Comparison of ENCODE assay signal across 29 cellular contexts in the genomic region with DNA sequence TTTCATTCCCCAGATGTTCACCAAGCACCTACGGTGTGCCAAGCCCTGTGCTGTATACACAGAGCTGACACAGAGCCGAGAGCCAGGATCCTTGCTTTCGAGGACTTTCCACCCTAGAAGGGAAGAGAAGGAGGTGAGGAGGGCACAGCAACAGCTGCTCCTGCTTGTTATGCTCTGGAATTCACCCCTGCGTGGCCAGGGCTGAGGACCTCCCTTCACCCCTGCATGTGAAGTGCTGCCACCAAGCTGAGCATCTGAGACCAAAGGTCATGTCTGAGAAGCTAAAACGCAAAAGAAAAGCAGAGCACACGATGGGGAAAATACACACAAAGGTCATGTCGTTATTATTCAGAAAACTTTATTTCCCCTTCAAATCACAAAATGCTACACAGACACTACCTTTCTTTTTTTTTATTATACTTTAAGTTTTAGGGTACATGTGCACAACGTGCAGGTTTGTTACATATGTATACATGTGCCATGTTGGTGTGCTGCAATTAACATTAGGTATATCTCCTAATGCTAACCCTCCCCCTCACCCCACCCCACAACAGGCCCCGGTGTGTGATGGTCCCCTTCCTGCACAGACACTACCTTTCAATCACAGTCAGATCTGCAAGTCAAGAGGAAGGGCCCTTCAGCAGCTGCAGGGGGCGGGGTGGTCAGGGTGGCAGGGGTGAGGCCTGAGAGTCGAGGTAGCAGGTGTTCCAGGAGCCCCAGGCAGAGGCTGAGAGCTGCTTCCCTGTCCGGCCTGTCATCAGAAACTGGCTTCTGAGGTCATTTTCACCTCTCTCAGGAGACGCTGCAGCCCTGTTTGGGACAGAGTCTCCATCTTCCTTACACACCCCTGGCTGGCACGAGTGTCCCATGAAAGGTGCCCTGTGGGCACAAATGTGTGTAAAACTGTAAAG. TPM values are rescaled to one million over a fixed set of nuclear protein-coding genes. Genes with fewer than 3 reads are reported as not detected.
DNase-seq lines count a peak whose midpoint lies in the region; ATAC-seq and TF ChIP-seq lines count a peak whose summit lies in the region.
"Had no signal": no experiment of that assay in that cellular context is flagged by ENCODE, and none has a peak within 500 bp of the region (broad histone marks: within the 10 kb centered on the region; RNA-seq: fewer than 3 reads in every experiment).

No MANE protein-coding gene starts in this region.

- H3K36me3 Mint-ChIP-seq in CD14-positive monocyte = no peaks in the 10 kb centered on the region
- H3K36me3 Mint-ChIP-seq in activated CD8-positive, alpha-beta T cell treated with anti-CD3 and anti-CD28 coated beads, Interleukin-2, amount 10 ng/mL, durations not matched to agents 7 days and 5 days (ENCODE audit: low read depth) = no peaks in the 10 kb centered on the region
- no peaks in the 10 kb centered on the region for H3K36me3 Mint-ChIP-seq in naive thymus-derived CD8-positive, alpha-beta T cell
- H3K36me3 Mint-ChIP-seq: CD4-positive, alpha-beta memory T cell; neural progenitor cell; type B pancreatic cell had no signal

- peaks cover 11 to 21% (median 11%) of the 10 kb centered on the region in 3 donors for H3K27me3 Mint-ChIP-seq in CD14-positive monocyte (ENCODE audit: low read depth in 3 of 3)
- no peaks in the 10 kb centered on the region for H3K27me3 Mint-ChIP-seq in activated CD8-positive, alpha-beta T cell treated with anti-CD3 and anti-CD28 coated beads, Interleukin-2, amount 10 ng/mL, durations not matched to agents 7 days and 5 days (ENCODE audit: low read depth)
- no peaks in the 10 kb centered on the region for H3K27me3 Mint-ChIP-seq in naive thymus-derived CD8-positive, alpha-beta T cell
- H3K27me3 Mint-ChIP-seq: CD4-positive, alpha-beta memory T cell; effector memory CD8-positive, alpha-beta T cell had no signal

- H3K4me2 ChIP-seq in DND-41 (ENCODE audit: insufficient read depth, low read length) = no peak overlapping the region

- no peak overlapping the region for H3K27ac Mint-ChIP-seq in CD14-positive monocyte
- H3K27ac Mint-ChIP-seq in activated CD8-positive, alpha-beta T cell treated with anti-CD3 and anti-CD28 coated beads, Interleukin-2, amount 10 ng/mL, durations not matched to agents 7 days and 5 days = peak overlapping the region; percentile 34
- H3K27ac Mint-ChIP-seq in naive thymus-derived CD8-positive, alpha-beta T cell = peak overlapping the region in 6 of 10 donors; percentile 38 to 80 (median 58)
- H3K27ac Mint-ChIP-seq: neural progenitor cell, type B pancreatic cell had no signal

- H3K9me3 Mint-ChIP-seq in CD14-positive monocyte = peaks cover 0 to 11% (median 4%) of the 10 kb centered on the region in 7 donors
- H3K9me3 Mint-ChIP-seq in activated CD8-positive, alpha-beta T cell treated with anti-CD3 and anti-CD28 coated beads, Interleukin-2, amount 10 ng/mL, durations not matched to agents 7 days and 5 days (ENCODE audit: insufficient read depth) = no peaks in the 10 kb centered on the region
- no peaks in the 10 kb centered on the region for H3K9me3 Mint-ChIP-seq in naive thymus-derived CD8-positive, alpha-beta T cell
- H3K9me3 Mint-ChIP-seq: CD4-positive, alpha-beta memory T cell; effector memory CD8-positive, alpha-beta T cell; type B pancreatic cell had no signal

- ATAC-seq in DND-41 (ENCODE audit: insufficient read depth, low read depth) = no peak
- no peak for ATAC-seq in activated CD8-positive, alpha-beta T cell treated with anti-CD3 and anti-CD28 coated beads, Interleukin-2, amount 10 ng/mL, durations not matched to agents 7 days and 5 days
- no peak for ATAC-seq in naive thymus-derived CD8-positive, alpha-beta T cell
- ATAC-seq in GM21381 (IDR thresholded peaks at IDR 0.05; ENCODE audit: unreplicated experiment) = no peak
- ATAC-seq: effector memory CD8-positive, alpha-beta T cell; esophagus mucosa; K562 had no signal

- H3K79me2 ChIP-seq in DND-41 (ENCODE audit: insufficient read depth, low read length) = no peaks in the 10 kb centered on the region

- H3K27me3 ChIP-seq in DND-41 (ENCODE audit: insufficient read depth, low read length, poor library complexity) = no peaks in the 10 kb centered on the region

- POLR2A ChIA-PET in activated CD8-positive, alpha-beta T cell treated with anti-CD3 and anti-CD28 coated beads, Interleukin-2, amount 10 ng/mL, durations not matched to agents 7 days and 5 days (lab: Charles Lee) = interaction anchor here (0.7 kb wide), 1 partner anchor 21 kb away, joined by 4 read pairs; no protein-coding TSS in a partner anchor
- POLR2A ChIA-PET in naive thymus-derived CD8-positive, alpha-beta T cell (lab: Charles Lee) = interaction anchor here (0.6 kb wide), 1 partner anchor 15 kb away, joined by 6 read pairs; no protein-coding TSS in a partner anchor

- H3K36me3 ChIP-seq in DND-41 (ENCODE audit: insufficient read depth, low read length) = no peaks in the 10 kb centered on the region
- H3K36me3 ChIP-seq: neural progenitor cell, prostate gland, WERI-Rb-1 had no signal

- no peak for TF ChIP-seq CTCF in CD14-positive monocyte (IDR thresholded peaks at IDR 0.05)
- TF ChIP-seq CTCF in DND-41 (IDR thresholded peaks at IDR 0.05; ENCODE audit: borderline replicate concordance, extremely low read depth, low read length, poor library complexity, severe bottlenecking) = no peak

- intact Hi-C loops in CD14-positive monocyte (cut with micrococcal nuclease) = no loop called here

- H3K9ac ChIP-seq in DND-41 (ENCODE audit: low read depth, low read length) = no peak overlapping the region
- H3K9ac ChIP-seq: neural progenitor cell had no signal

- no peak overlapping the region for H3K4me3 ChIP-seq in DND-41 (ENCODE audit: low read depth in 1 of 2, low read length in 2 of 2)
- H3K4me3 ChIP-seq: coronary artery, K562, neural progenitor cell, prostate gland had no signal

- no peak overlapping the region for H2AFZ ChIP-seq in DND-41 (ENCODE audit: low read depth, low read length)

- peaks cover 4% of the 10 kb centered on the region; the same call in 1 of the 2 replicates for H3K4me1 ChIP-seq in DND-41 (ENCODE audit: insufficient read depth, low read length)
- H3K4me1 ChIP-seq: prostate gland had no signal

- H3K4me3 Mint-ChIP-seq in CD14-positive monocyte = no peak overlapping the region
- H3K4me3 Mint-ChIP-seq in activated CD8-positive, alpha-beta T cell treated with anti-CD3 and anti-CD28 coated beads, Interleukin-2, amount 10 ng/mL, durations not matched to agents 7 days and 5 days = no peak overlapping the region
- H3K4me3 Mint-ChIP-seq in naive thymus-derived CD8-positive, alpha-beta T cell = peak overlapping the region in 2 of 10 donors; percentile 9 to 24
- H3K4me3 Mint-ChIP-seq: CD4-positive, alpha-beta memory T cell; effector memory CD8-positive, alpha-beta T cell; neural progenitor cell; type B pancreatic cell had no signal

- CTCF ChIA-PET in activated CD8-positive, alpha-beta T cell treated with anti-CD3 and anti-CD28 coated beads, Interleukin-2, amount 10 ng/mL, durations not matched to agents 7 days and 5 days (lab: Charles Lee) = interaction anchor here (12.8 kb wide), 1 partner anchor 22 kb away, joined by 129 read pairs; no protein-coding TSS in a partner anchor

- 0 out of 2 replicates have a peak, but pooled peaks cover 3% of the 10 kb centered on the region for H4K20me1 ChIP-seq in DND-41 (ENCODE audit: insufficient read depth, low read length)

- no peak overlapping the region for H3K27ac ChIP-seq in DND-41 (ENCODE audit: low read length)
- H3K27ac ChIP-seq: coronary artery, neural progenitor cell, prostate gland, WERI-Rb-1 had no signal

- DNase-seq in CD14-positive monocyte (ENCODE audit: low spot score) (peak; percentile 22), DND-41 (peak; percentile 41), NCI-H2171 treated with DMSO at 0.1 percent for 48 hours (lab: John Stamatoyannopoulos, UW) (no peak), NCI-H2107 (lab: John Stamatoyannopoulos, UW) (no peak), NCI-H2029 treated with DMSO at 0.1 percent for 48 hours (lab: John Stamatoyannopoulos, UW) (no peak)
- no peak for DNase-seq in activated CD8-positive, alpha-beta T cell treated with anti-CD3 and anti-CD28 coated beads, Interleukin-2, amount 10 ng/mL, durations not matched to agents 7 days and 5 days
- no peak for DNase-seq in naive thymus-derived CD8-positive, alpha-beta T cell
- DNase-seq: activated CD4-positive, alpha-beta T cell treated with anti-CD3 and anti-CD28 coated beads, Interleukin-2, amount 50 U/mL, for 4 hours; activated gamma-delta T cell treated with Interleukin-2 at 50 U/mL for 16 hours; activated T-cell treated with anti-CD3 and anti-CD28 coated beads for 4 hours; amniotic stem cell; CD4-positive, alpha-beta memory T cell; effector memory CD8-positive, alpha-beta T cell; foreskin melanocyte; GDM1; hippocampal formation; MM.1S; NCI-H2171; NCI-H526 treated with DMSO at 0.1 percent for 48 hours; stimulated activated CD8-positive, alpha-beta memory T cell treated with anti-CD3 and anti-CD28 coated beads, Interleukin-4, amount 100 ng/mL, for 48 hours; T-helper 9 cell; WERI-Rb-1 had no signal

- no peaks in the 10 kb centered on the region for H3K9me3 ChIP-seq in DND-41 (ENCODE audit: insufficient read depth, low read length, severe bottlenecking)
- H3K9me3 ChIP-seq: prostate gland had no signal

- peaks cover 44% of the 10 kb centered on the region for H3K4me1 Mint-ChIP-seq in CD14-positive monocyte
- H3K4me1 Mint-ChIP-seq in activated CD8-positive, alpha-beta T cell treated with anti-CD3 and anti-CD28 coated beads, Interleukin-2, amount 10 ng/mL, durations not matched to agents 7 days and 5 days (ENCODE audit: low read depth) = peaks cover 77% of the 10 kb centered on the region
- H3K4me1 Mint-ChIP-seq in naive thymus-derived CD8-positive, alpha-beta T cell = peaks cover 13 to 58% (median 51%) of the 10 kb centered on the region in 4 donors

RNA-seq across cellular contexts. Expression of gene PRR5, which starts 40.1 kb away (rescaled TPM):
- 1 to 10 TPM in 1 of 2 donors, under 1 TPM in 1; 0.66 to 1.2 TPM for polyA plus RNA-seq in CD14-positive monocyte
- total RNA-seq in activated CD8-positive, alpha-beta T cell treated with anti-CD3 and anti-CD28 coated beads, Interleukin-2, amount 10 ng/mL, durations not matched to agents 7 days and 5 days = 10 to 100 TPM; 29.4 to 31.5 TPM
- 10 to 100 TPM; 85.3 to 86.3 TPM for total RNA-seq in naive thymus-derived CD8-positive, alpha-beta T cell
- polyA plus RNA-seq in naive thymus-derived CD8-positive, alpha-beta T cell = 100 to 1,000 TPM in 1 of 3 donors, 10 to 100 TPM in 2; 75.2 to 107 (median 83.3) TPM

Comparison
In these comparisons a context has a peak if more than half of its experiments do, and no peak if none do; other contexts are left out.
1. DNase-seq: peak in CD14-positive monocyte (single experiment) and DND-41 (single experiment); none in activated CD8-positive, alpha-beta T cell treated with anti-CD3 and anti-CD28 coated beads, Interleukin-2, amount 10 ng/mL, durations not matched to agents 7 days and 5 days (single experiment), naive thymus-derived CD8-positive, alpha-beta T cell (0 of 10), NCI-H2171 treated with DMSO at 0.1 percent for 48 hours (single experiment), NCI-H2107 (single experiment) and NCI-H2029 treated with DMSO at 0.1 percent for 48 hours (single experiment).
2. H3K27ac Mint-ChIP-seq: peak in activated CD8-positive, alpha-beta T cell treated with anti-CD3 and anti-CD28 coated beads, Interleukin-2, amount 10 ng/mL, durations not matched to agents 7 days and 5 days (single experiment) and naive thymus-derived CD8-positive, alpha-beta T cell (6 of 10); none in CD14-positive monocyte (0 of 7).